In the genomic region with DNA sequence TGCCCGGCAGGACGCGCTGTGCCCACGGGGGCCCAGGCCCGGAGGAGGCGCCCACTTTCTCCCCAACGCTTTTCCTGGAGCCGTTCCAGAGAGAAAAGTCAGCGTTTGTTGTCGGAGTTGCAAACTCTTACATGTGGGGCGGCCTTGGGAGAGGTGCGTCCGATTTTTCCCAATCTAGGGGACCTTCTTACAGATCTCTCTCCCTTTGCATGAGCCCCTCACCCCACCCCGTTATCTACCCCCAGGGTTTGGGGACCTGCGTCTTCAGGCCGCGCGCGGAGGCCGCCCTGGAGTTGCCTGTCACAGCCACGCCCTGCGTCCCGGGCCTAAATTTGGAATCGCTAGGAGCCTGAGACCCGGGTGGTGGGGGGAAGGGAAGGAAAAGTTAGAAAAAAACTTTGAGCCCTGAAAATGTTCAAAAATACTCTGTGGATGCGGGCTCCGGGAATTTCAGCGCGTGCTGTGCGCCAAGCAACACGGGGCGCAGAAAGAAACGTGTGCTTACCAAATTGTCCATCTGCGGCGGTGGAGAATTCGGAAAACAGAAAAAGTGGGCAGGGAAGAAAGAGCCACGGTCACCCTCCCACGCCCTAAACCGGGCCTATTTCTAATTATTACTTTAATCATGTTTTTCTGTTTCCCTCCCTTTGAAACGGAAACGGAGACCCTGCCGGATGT, we compare ENCODE assay signal across 8 cellular contexts. TPM values are rescaled to one million over a fixed set of nuclear protein-coding genes. Genes with fewer than 3 reads are reported as not detected.
DNase-seq lines count a peak whose midpoint lies in the region; ATAC-seq, FAIRE-seq and TF ChIP-seq lines count a peak whose summit lies in the region.

No MANE protein-coding gene starts in this region.

- peak overlapping the region; percentile 99 for H3K4me3 ChIP-seq in GM12864 (ENCODE audit: low read depth, low read length)
- H3K4me3 ChIP-seq in heart right ventricle: peak overlapping the region; percentile 77 to 100 (median 96)
- H3K4me3 ChIP-seq in skeletal muscle cell (ENCODE audit: low read depth, low read length): peak overlapping the region; percentile 88

- no peak for TF ChIP-seq CTCF in GM12864 (IDR thresholded peaks at IDR 0.05; ENCODE audit: low read depth, low read length, missing control alignments)
- no peak for TF ChIP-seq CTCF in heart right ventricle (IDR thresholded peaks at IDR 0.05)

- H3K27me3 ChIP-seq in heart right ventricle: peaks cover 0 to 13% (median 0%) of the 10 kb centered on the region in 7 donors

- no peaks in the 10 kb centered on the region for H3K36me3 ChIP-seq in heart right ventricle

- no peak for TF ChIP-seq POLR2A in H54 (IDR thresholded peaks at IDR 0.05; ENCODE audit: low read depth, low read length)

- H3K4me3 Mint-ChIP-seq in activated naive CD4-positive, alpha-beta T cell treated with anti-CD3 and anti-CD28 coated beads, Interleukin-2, amount 10 ng/mL, durations not matched to agents 7 days and 5 days: peak overlapping the region; percentile 95

- H3K27ac ChIP-seq in heart right ventricle: peak overlapping the region; percentile 88 to 95 (median 93)

- peaks cover 43% of the 10 kb centered on the region for H3K4me1 Mint-ChIP-seq in activated naive CD4-positive, alpha-beta T cell treated with anti-CD3 and anti-CD28 coated beads, Interleukin-2, amount 10 ng/mL, durations not matched to agents 7 days and 5 days

- FAIRE-seq in H54 (lab: Jason Lieb, UNC): no peak

- CTCF ChIA-PET in activated naive CD4-positive, alpha-beta T cell treated with anti-CD3 and anti-CD28 coated beads, Interleukin-2, amount 10 ng/mL, durations not matched to agents 7 days and 5 days (lab: Charles Lee): no interaction called here

- peaks cover 40 to 53% (median 45%) of the 10 kb centered on the region in 9 donors for H3K4me1 ChIP-seq in heart right ventricle

- H3K27ac Mint-ChIP-seq in activated naive CD4-positive, alpha-beta T cell treated with anti-CD3 and anti-CD28 coated beads, Interleukin-2, amount 10 ng/mL, durations not matched to agents 7 days and 5 days: peak overlapping the region; percentile 94

- no peaks in the 10 kb centered on the region for H3K9me3 ChIP-seq in heart right ventricle

- peaks cover 40% of the 10 kb centered on the region for H3K36me3 Mint-ChIP-seq in activated naive CD4-positive, alpha-beta T cell treated with anti-CD3 and anti-CD28 coated beads, Interleukin-2, amount 10 ng/mL, durations not matched to agents 7 days and 5 days

- ATAC-seq in HG03354 (IDR thresholded peaks at IDR 0.05; ENCODE audit: poor library complexity, severe bottlenecking, unreplicated experiment) (peak; percentile 19), heart right ventricle (peak; percentile 39 to 77 (median 61))

- no peak for DNase-seq in GM12864 (ENCODE audit: low read depth)
- peak; percentile 50 for DNase-seq in activated naive CD4-positive, alpha-beta T cell treated with anti-CD3 and anti-CD28 coated beads, Interleukin-2, amount 10 ng/mL, durations not matched to agents 7 days and 5 days
- DNase-seq in heart right ventricle: peak; percentile 74 to 79
- no peak for DNase-seq in skeletal muscle cell (ENCODE audit: low read depth)
- DNase-seq in NCI-H187 (lab: John Stamatoyannopoulos, UW): no peak
- no peak for DNase-seq in hypothalamus (lab: John Stamatoyannopoulos, UW)
- DNase-seq in H54 (ENCODE audit: insufficient read length, low spot score): no peak

- H3K9me3 Mint-ChIP-seq in activated naive CD4-positive, alpha-beta T cell treated with anti-CD3 and anti-CD28 coated beads, Interleukin-2, amount 10 ng/mL, durations not matched to agents 7 days and 5 days: no peaks in the 10 kb centered on the region

- peaks cover 25% of the 10 kb centered on the region for H3K27me3 Mint-ChIP-seq in activated naive CD4-positive, alpha-beta T cell treated with anti-CD3 and anti-CD28 coated beads, Interleukin-2, amount 10 ng/mL, durations not matched to agents 7 days and 5 days

- WGBS in heart right ventricle, 2 donors: 0% methylated on average over 38 to 42 of the region's 42 CpGs

- intact Hi-C loops in heart right ventricle (cut with DNase I): loop anchor here in 1 of 10 donors (1.0 kb wide), 1 partner anchor 16 kb away; no protein-coding TSS in a partner anchor

RNA-seq across cellular contexts. Expression of gene CD99, which starts 0.6 kb away (rescaled TPM):
- total RNA-seq in heart right ventricle: 100 to 1,000 TPM; 202 to 400 (median 256) TPM
- 100 to 1,000 TPM; 323 to 419 TPM for polyA plus RNA-seq in heart right ventricle

Comparison
In these comparisons a context has a peak if more than half of its experiments do, and no peak if none do; other contexts are left out.
1. DNase-seq: peak in activated naive CD4-positive, alpha-beta T cell treated with anti-CD3 and anti-CD28 coated beads, Interleukin-2, amount 10 ng/mL, durations not matched to agents 7 days and 5 days (single experiment) and heart right ventricle (2 of 2); none in GM12864 (single experiment), skeletal muscle cell (single experiment), NCI-H187 (0 of 2), hypothalamus (0 of 51) and H54 (single experiment).
2. Peak in every context shown above with its lines, with median percentiles within 50 percentile points of each other: H3K4me3 ChIP-seq.